Comparison of ENCODE assay signal across 7 cellular contexts in the genomic region with DNA sequence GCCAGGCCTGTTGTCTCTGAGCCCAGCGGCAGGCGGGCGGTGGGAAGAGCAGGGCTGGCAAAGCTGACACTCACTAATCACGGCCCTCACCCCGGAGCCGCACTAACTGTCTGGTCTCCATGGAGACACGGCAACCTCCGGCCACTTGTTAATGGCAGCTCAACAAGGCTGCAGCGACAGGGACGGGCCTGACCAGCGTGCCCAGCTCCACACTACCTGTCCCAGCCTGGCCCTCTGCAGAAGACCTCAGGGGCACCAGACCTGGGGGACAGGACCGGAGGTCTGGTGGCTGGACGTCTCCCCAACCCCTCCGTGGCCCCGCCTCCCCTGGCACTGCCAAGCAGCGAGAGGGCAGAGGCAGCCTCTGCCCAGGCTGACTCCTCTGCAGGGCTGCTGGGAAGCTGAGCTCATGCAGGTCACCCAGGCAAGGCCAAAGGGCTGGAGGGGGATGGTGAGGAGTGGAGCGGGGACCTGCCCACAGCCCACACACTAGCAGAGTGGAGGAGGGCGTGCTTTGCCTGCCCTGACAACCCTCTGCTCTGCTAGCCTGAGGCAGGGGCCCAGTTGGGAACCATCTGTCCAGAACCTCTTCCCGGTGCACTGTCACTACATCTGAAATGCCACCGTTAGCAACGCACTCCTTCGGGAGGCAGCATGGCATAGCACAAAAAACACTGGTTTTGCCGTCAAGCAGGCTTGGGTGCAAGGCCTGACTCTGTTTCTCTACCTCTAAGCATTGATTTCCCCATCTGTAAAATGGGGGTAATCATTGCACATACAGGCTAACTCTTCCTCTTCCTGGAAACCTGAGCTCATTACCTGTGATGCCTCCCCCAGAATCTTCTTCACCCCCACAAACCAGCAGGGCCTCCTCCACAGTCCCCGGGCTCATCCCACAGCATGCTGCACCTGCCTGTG. TPM values are rescaled to one million over a fixed set of nuclear protein-coding genes. Genes with fewer than 3 reads are reported as not detected.
DNase-seq lines count a peak whose midpoint lies in the region; TF ChIP-seq lines count a peak whose summit lies in the region.

No MANE protein-coding gene starts in this region.

- H3K9me3 Mint-ChIP-seq in activated naive CD8-positive, alpha-beta T cell treated with anti-CD3 and anti-CD28 coated beads for 36 hours = no peaks in the 10 kb centered on the region
- H3K9me3 Mint-ChIP-seq in activated T-helper 2 cell treated with anti-CD3 and anti-CD28 coated beads, Interferon-gamma antibody, Interleukin-2, Interleukin-4, amounts not matched to agents 10 μg/mL and 5 μg/mL and 100 μg/mL, durations not matched to agents 14 hours and 24 hours and 36 hours = no peaks in the 10 kb centered on the region

- TF ChIP-seq CTCF in stomach (IDR thresholded peaks at IDR 0.05) (no peak), MM.1S (IDR thresholded peaks at IDR 0.05; ENCODE audit: low read length) (no peak)

- no peaks in the 10 kb centered on the region for H3K27me3 Mint-ChIP-seq in activated naive CD8-positive, alpha-beta T cell treated with anti-CD3 and anti-CD28 coated beads for 36 hours
- no peaks in the 10 kb centered on the region for H3K27me3 Mint-ChIP-seq in activated T-helper 2 cell treated with anti-CD3 and anti-CD28 coated beads, Interferon-gamma antibody, Interleukin-2, Interleukin-4, amounts not matched to agents 10 μg/mL and 5 μg/mL and 100 μg/mL, durations not matched to agents 14 hours and 24 hours and 36 hours (ENCODE audit: low read depth)

- H3K27ac ChIP-seq in layer of hippocampus (ENCODE audit: low read depth, low read length) = peak overlapping the region; percentile 89
- peak overlapping the region in 4 of 5 donors; percentile 42 to 93 (median 59) for H3K27ac ChIP-seq in stomach
- no peak overlapping the region for H3K27ac ChIP-seq in MM.1S (ENCODE audit: low read length)

- peaks cover 46 to 77% (median 59%) of the 10 kb centered on the region in 4 donors for H3K4me1 ChIP-seq in stomach
- H3K4me1 ChIP-seq in MM.1S (ENCODE audit: low read length) = peaks cover 8% of the 10 kb centered on the region; the same call in 1 of the 2 replicates

- H3K79me2 ChIP-seq in MM.1S (ENCODE audit: low read length) = no peaks in the 10 kb centered on the region

- WGBS in stomach, 5 donors = 58 to 79% (median 77%) methylated on average over 11 to 24 of the region's 24 CpGs

- H3K36me3 ChIP-seq in stomach (no peaks in the 10 kb centered on the region), MM.1S (replicated peaks; ENCODE audit: insufficient read depth, low read length) (no peaks in the 10 kb centered on the region)

- H2AFZ ChIP-seq in MM.1S (ENCODE audit: low read length) = no peak overlapping the region

- peak overlapping the region; percentile 97 for H3K27ac Mint-ChIP-seq in activated naive CD8-positive, alpha-beta T cell treated with anti-CD3 and anti-CD28 coated beads for 36 hours
- H3K27ac Mint-ChIP-seq in activated T-helper 2 cell treated with anti-CD3 and anti-CD28 coated beads, Interferon-gamma antibody, Interleukin-2, Interleukin-4, amounts not matched to agents 10 μg/mL and 5 μg/mL and 100 μg/mL, durations not matched to agents 14 hours and 24 hours and 36 hours = no peak overlapping the region

- H3K27me3 ChIP-seq in layer of hippocampus (ENCODE audit: control insufficient read depth, insufficient read depth, low read length) (no peaks in the 10 kb centered on the region), stomach (no peaks in the 10 kb centered on the region), MM.1S (replicated peaks; ENCODE audit: insufficient read depth, low read length) (no peaks in the 10 kb centered on the region)

- no peak for TF ChIP-seq EP300 in stomach (IDR thresholded peaks at IDR 0.05)

- H3K4me2 ChIP-seq in MM.1S (ENCODE audit: low read depth, low read length) = no peak overlapping the region

- H4K20me1 ChIP-seq in MM.1S (ENCODE audit: insufficient read depth, low read length) = no peaks in the 10 kb centered on the region

- H3K36me3 Mint-ChIP-seq in activated naive CD8-positive, alpha-beta T cell treated with anti-CD3 and anti-CD28 coated beads for 36 hours = no peaks in the 10 kb centered on the region
- H3K36me3 Mint-ChIP-seq in activated T-helper 2 cell treated with anti-CD3 and anti-CD28 coated beads, Interferon-gamma antibody, Interleukin-2, Interleukin-4, amounts not matched to agents 10 μg/mL and 5 μg/mL and 100 μg/mL, durations not matched to agents 14 hours and 24 hours and 36 hours (ENCODE audit: low read depth) = no peaks in the 10 kb centered on the region

- no peak overlapping the region for H3K4me3 Mint-ChIP-seq in activated naive CD8-positive, alpha-beta T cell treated with anti-CD3 and anti-CD28 coated beads for 36 hours
- H3K4me3 Mint-ChIP-seq in activated T-helper 2 cell treated with anti-CD3 and anti-CD28 coated beads, Interferon-gamma antibody, Interleukin-2, Interleukin-4, amounts not matched to agents 10 μg/mL and 5 μg/mL and 100 μg/mL, durations not matched to agents 14 hours and 24 hours and 36 hours (ENCODE audit: low read depth) = no peak overlapping the region

- H3F3A ChIP-seq in MM.1S (ENCODE audit: insufficient read depth, low read length) = no peaks in the 10 kb centered on the region

- intact Hi-C loops in stomach (cut with DNase I; ENCODE audit: low total_unique reads) = no loop called here
- intact Hi-C loops in activated T-helper 2 cell treated with anti-CD3 and anti-CD28 coated beads, Interferon-gamma antibody, Interleukin-2, Interleukin-4, amounts not matched to agents 10 μg/mL and 5 μg/mL and 100 μg/mL, durations not matched to agents 14 hours and 24 hours and 36 hours (cut with micrococcal nuclease) = loop anchor here (5.0 kb wide), 1 partner anchor 38 kb away; no protein-coding TSS in a partner anchor

- no peaks in the 10 kb centered on the region for H3K9me2 ChIP-seq in MM.1S (replicated peaks; ENCODE audit: insufficient read depth, low read length)

- H3K9me3 ChIP-seq in stomach (no peaks in the 10 kb centered on the region), MM.1S (replicated peaks; ENCODE audit: insufficient read depth, low read length) (no peaks in the 10 kb centered on the region)

- H3K4me3 ChIP-seq in stomach (no peak overlapping the region), MM.1S (ENCODE audit: low read length) (no peak overlapping the region)

- DNase-seq in NCI-H1092 treated with DMSO at 0.1 percent for 48 hours (lab: John Stamatoyannopoulos, UW) (peak; percentile 92), stomach (no peak), MM.1S (no peak)
- DNase-seq in activated naive CD8-positive, alpha-beta T cell treated with anti-CD3 and anti-CD28 coated beads for 36 hours = no peak
- DNase-seq in activated T-helper 2 cell treated with anti-CD3 and anti-CD28 coated beads, Interferon-gamma antibody, Interleukin-2, Interleukin-4, amounts not matched to agents 10 μg/mL and 5 μg/mL and 100 μg/mL, durations not matched to agents 14 hours and 24 hours and 36 hours (ENCODE audit: low spot score) = no peak
- DNase-seq in activated CD4-positive, CD25-positive, alpha-beta regulatory T cell treated with anti-CD3 and anti-CD28 coated beads, Interleukin-2, amount 50 U/mL, for 72 hours = no peak

- peaks cover 47% of the 10 kb centered on the region for H3K4me1 Mint-ChIP-seq in activated naive CD8-positive, alpha-beta T cell treated with anti-CD3 and anti-CD28 coated beads for 36 hours
- peaks cover 45% of the 10 kb centered on the region for H3K4me1 Mint-ChIP-seq in activated T-helper 2 cell treated with anti-CD3 and anti-CD28 coated beads, Interferon-gamma antibody, Interleukin-2, Interleukin-4, amounts not matched to agents 10 μg/mL and 5 μg/mL and 100 μg/mL, durations not matched to agents 14 hours and 24 hours and 36 hours (ENCODE audit: low read depth)

- H3K9ac ChIP-seq in MM.1S (ENCODE audit: low read length) = no peak overlapping the region

- no peak for TF ChIP-seq POLR2A in stomach (IDR thresholded peaks at IDR 0.05)

RNA-seq across cellular contexts. Expression of gene WASF2, which starts 29.6 kb away (rescaled TPM):
- total RNA-seq in activated naive CD8-positive, alpha-beta T cell treated with anti-CD3 and anti-CD28 coated beads for 36 hours = 100 to 1,000 TPM; 103 TPM
- 10 to 100 TPM; 47.0 to 82.1 (median 65.3) TPM for total RNA-seq in stomach
- polyA plus RNA-seq in stomach = 10 to 100 TPM; 24.7 to 31.9 (median 25.7) TPM
- total RNA-seq in activated T-helper 2 cell treated with anti-CD3 and anti-CD28 coated beads, Interferon-gamma antibody, Interleukin-2, Interleukin-4, amounts not matched to agents 10 μg/mL and 5 μg/mL and 100 μg/mL, durations not matched to agents 14 hours and 24 hours and 36 hours = 125 and 128 TPM in 2 replicates
